In genomic region chr18:49006641-49007136, GRCh38 we compare ENCODE assay signal across 1 cellular context.
TF ChIP-seq lines count a peak whose summit lies in the region.

No MANE protein-coding gene starts in this region.

TF ChIP-seq in neural cell, 6 proteins besides CTCF, POLR2A, EP300 and RAD21 (continued from another document):
- TF ChIP-seq REST (IDR thresholded peaks at IDR 0.05; ENCODE audit: borderline replicate concordance) (no peak), EZH2 (IDR thresholded peaks at IDR 0.05; ENCODE audit: borderline replicate concordance, insufficient read depth, low read length, poor library complexity, severe bottlenecking) (no peak), TAF1 (IDR thresholded peaks at IDR 0.05; ENCODE audit: low read depth) (no peak), POLR2AphosphoS5 (IDR thresholded peaks at IDR 0.05) (peak; percentile 86), MXI1 (conservative IDR thresholded peaks at IDR 0.05; ENCODE audit: poor library complexity, severe bottlenecking) (peak; percentile 23)
